Comparison of ENCODE assay signal across 8 cellular contexts in the genomic region with DNA sequence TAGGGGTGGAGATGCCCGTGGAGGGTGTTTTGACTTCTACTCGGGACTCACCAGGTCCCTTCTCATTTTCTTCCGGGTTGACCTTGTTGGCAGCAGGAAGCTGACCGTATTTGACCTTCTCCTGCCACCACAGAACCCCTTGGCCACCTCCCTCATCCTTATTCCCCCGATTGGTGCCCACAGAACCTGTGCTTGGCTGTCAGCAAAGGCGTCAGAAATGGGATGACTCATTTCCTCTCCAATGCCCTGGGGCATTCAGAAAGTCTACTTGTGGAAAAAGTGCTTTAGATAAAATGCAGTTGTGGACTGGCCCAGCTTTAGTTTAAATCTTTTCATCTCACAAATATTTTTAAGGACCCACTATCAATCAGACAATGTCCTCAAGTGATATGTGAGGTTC.
DNase-seq lines count a peak whose midpoint lies in the region; ATAC-seq lines count a peak whose summit lies in the region.

No MANE protein-coding gene starts in this region.

- H3K27me3 Mint-ChIP-seq in activated T-helper 17 cell treated with anti-CD3 and anti-CD28 coated beads, Interleukin-2, amount 50 U/mL, for 72 hours: peaks cover 20% of the 10 kb centered on the region

- peak overlapping the region; percentile 73 for H3K4me3 Mint-ChIP-seq in activated T-helper 17 cell treated with anti-CD3 and anti-CD28 coated beads, Interleukin-2, amount 50 U/mL, for 72 hours

- peak; percentile 91 for ATAC-seq in activated T-helper 17 cell treated with anti-CD3 and anti-CD28 coated beads, Interleukin-2, amount 50 U/mL, for 72 hours (replicated peaks)
- no peak for ATAC-seq in HG02870 (IDR thresholded peaks at IDR 0.05; ENCODE audit: unreplicated experiment)
- ATAC-seq in HG03378 (IDR thresholded peaks at IDR 0.05; ENCODE audit: unreplicated experiment): no peak
- ATAC-seq in HG02970 (IDR thresholded peaks at IDR 0.05; ENCODE audit: low FRiP score, unreplicated experiment): no peak

- H3K36me3 Mint-ChIP-seq in activated T-helper 17 cell treated with anti-CD3 and anti-CD28 coated beads, Interleukin-2, amount 50 U/mL, for 72 hours (ENCODE audit: low read depth): no peaks in the 10 kb centered on the region

- H3K9me3 Mint-ChIP-seq in activated T-helper 17 cell treated with anti-CD3 and anti-CD28 coated beads, Interleukin-2, amount 50 U/mL, for 72 hours: no peaks in the 10 kb centered on the region

- H3K27ac Mint-ChIP-seq in activated T-helper 17 cell treated with anti-CD3 and anti-CD28 coated beads, Interleukin-2, amount 50 U/mL, for 72 hours: peak overlapping the region; percentile 98

- peaks cover 10% of the 10 kb centered on the region for H3K4me1 Mint-ChIP-seq in activated T-helper 17 cell treated with anti-CD3 and anti-CD28 coated beads, Interleukin-2, amount 50 U/mL, for 72 hours

- DNase-seq in COLO668 (lab: John Stamatoyannopoulos, UW; ENCODE audit: unreplicated experiment) (peak; percentile 63), HS-5 (ENCODE audit: low read depth) (peak; percentile 51), kidney tubule cell (ENCODE audit: low spot score) (peak; percentile 96), medulla oblongata (ENCODE audit: extremely low spot score) (no peak)
